Comparison of ENCODE assay signal across 28 cellular contexts in genomic region chr12:48803693-48804092, GRCh38.
"Had no signal": no experiment of that assay in that cellular context is flagged by ENCODE, and none has a peak within 500 bp of the region (broad histone marks: within the 10 kb centered on the region; RNA-seq: fewer than 3 reads in every experiment).

No MANE protein-coding gene starts in this region.

- ATAC-seq: esophagus mucosa; gastrocnemius medialis; left ventricle myocardium superior; lower lobe of right lung; sciatic nerve; stimulated activated naive CD8-positive, alpha-beta T cell treated with anti-CD3 and anti-CD28 coated beads, Interleukin-15, amount 100 ng/mL, for 72 hours; upper lobe of right lung had no signal

- FAIRE-seq: keratinocyte had no signal

- H3K36me3 Mint-ChIP-seq: memory B cell had no signal

- H3K9me3 ChIP-seq: gastrocnemius medialis, lower lobe of right lung, prostate gland, right atrium auricular region, suprapubic skin, transverse colon, upper lobe of right lung, uterus had no signal

- H3K27ac Mint-ChIP-seq: dendritic cell treated with granulocyte-macrophage colony-stimulating factor and Interleukin-4, amounts not matched to agents 40 ng/mL and 50 ng/mL, for 4 days; endodermal cell; memory B cell; nephron progenitor cell; stimulated activated naive CD8-positive, alpha-beta T cell treated with anti-CD3 and anti-CD28 coated beads, Interleukin-15, amount 100 ng/mL, for 72 hours had no signal

- H3K36me3 ChIP-seq: gastrocnemius medialis, lower lobe of right lung, prostate gland, right atrium auricular region, suprapubic skin, transverse colon, upper lobe of right lung, uterus had no signal

- H3K4me3 ChIP-seq: gastrocnemius medialis, lower lobe of right lung, prostate gland, right atrium auricular region, smooth muscle cell, suprapubic skin, transverse colon, upper lobe of right lung, uterus had no signal

- H3K4me1 ChIP-seq: gastrocnemius medialis, lower lobe of right lung, prostate gland, right atrium auricular region, suprapubic skin, transverse colon, upper lobe of right lung, uterus had no signal

- H3K27me3 ChIP-seq: gastrocnemius medialis, right atrium auricular region, uterus had no signal

- H3K4me1 Mint-ChIP-seq: memory B cell had no signal

- H3K4me3 Mint-ChIP-seq: dendritic cell treated with granulocyte-macrophage colony-stimulating factor and Interleukin-4, amounts not matched to agents 40 ng/mL and 50 ng/mL, for 4 days; endodermal cell; memory B cell; nephron progenitor cell; stimulated activated naive CD8-positive, alpha-beta T cell treated with anti-CD3 and anti-CD28 coated beads, Interleukin-15, amount 100 ng/mL, for 72 hours had no signal

- H3K9me3 Mint-ChIP-seq: dendritic cell treated with granulocyte-macrophage colony-stimulating factor and Interleukin-4, amounts not matched to agents 40 ng/mL and 50 ng/mL, for 4 days; endodermal cell; memory B cell; nephron progenitor cell; stimulated activated naive CD8-positive, alpha-beta T cell treated with anti-CD3 and anti-CD28 coated beads, Interleukin-15, amount 100 ng/mL, for 72 hours had no signal

- DNase-seq: effector CD8-positive, alpha-beta T cell; endodermal cell; foreskin fibroblast; gastrocnemius medialis; head of caudate nucleus; left ventricle myocardium superior; lower lobe of right lung; nephron progenitor cell; nucleus accumbens; stimulated activated CD4-positive, alpha-beta T cell treated with anti-CD3 and anti-CD28 coated beads, Interleukin-12 subunit alpha, Interleukin-12 subunit beta, amount 100 ng/mL, for 4 hours; stimulated activated CD4-positive, alpha-beta T cell treated with anti-CD3 and anti-CD28 coated beads, Interleukin-1b, Interleukin-23, amount 100 ng/mL, for 48 hours; stimulated activated CD4-positive, alpha-beta T cell treated with anti-CD3 and anti-CD28 coated beads, Interleukin-4, amount 100 ng/mL, for 1 hour; stimulated activated CD8-positive, alpha-beta memory T cell treated with anti-CD3 and anti-CD28 coated beads, Interleukin-4, amount 100 ng/mL, for 48 hours; stimulated activated naive CD4-positive, alpha-beta T cell; stimulated activated naive CD8-positive, alpha-beta T cell treated with anti-CD3 and anti-CD28 coated beads, Interleukin-15, amount 100 ng/mL, for 72 hours; transverse colon; upper lobe of right lung; uterus had no signal

- H3K27ac ChIP-seq: epithelial cell of prostate, gastrocnemius medialis, lower lobe of right lung, prostate gland, right atrium auricular region, suprapubic skin, transverse colon, upper lobe of right lung, uterus had no signal
